ENCODE assay signal across 8 cellular contexts in genomic region chr13:110914293-110915056, GRCh38. TPM values are rescaled to one million over a fixed set of nuclear protein-coding genes. Genes with fewer than 3 reads are reported as not detected.
A peak's percentile ranks its signal among the peaks of the same experiment; 100 is the strongest.
DNase-seq lines count a peak whose midpoint lies in the region; ATAC-seq and TF ChIP-seq lines count a peak whose summit lies in the region.

No MANE protein-coding gene starts in this region.

- peak; percentile 77 for TF ChIP-seq POLR2A in transverse colon (IDR thresholded peaks at IDR 0.05)

- WGBS in transverse colon (ENCODE audit: low coverage in 1 of 2), 2 donors, result 0% methylated on average over 51 of the region's 109 CpGs; no CpG with 5 or more reads in 1 of the 2 donors

- peak overlapping the region; percentile 92 for H3K27ac Mint-ChIP-seq in activated naive CD8-positive, alpha-beta T cell treated with anti-CD3 and anti-CD28 coated beads for 36 hours

- H3K4me1 Mint-ChIP-seq in activated naive CD8-positive, alpha-beta T cell treated with anti-CD3 and anti-CD28 coated beads for 36 hours, result peaks cover 44% of the 10 kb centered on the region

- peak; percentile 28 for ATAC-seq in GM21786 (IDR thresholded peaks at IDR 0.05; ENCODE audit: unreplicated experiment)

- H3K27me3 Mint-ChIP-seq in activated naive CD8-positive, alpha-beta T cell treated with anti-CD3 and anti-CD28 coated beads for 36 hours, result no peaks in the 10 kb centered on the region

- H3K27ac ChIP-seq in KOPT-K1 (ENCODE audit: low read depth, low read length, poor library complexity, severe bottlenecking), result peak overlapping the region; percentile 94
- peak overlapping the region; percentile 98 to 100 (median 100) for H3K27ac ChIP-seq in transverse colon

- in situ Hi-C loops in transverse colon (cut with MboI; ENCODE audit: low pct_ligation_motif_present in 1 of 4, low pct_unique_long_range_greater_than_20kb in 1 of 4, low sequenced_read_pairs in 3 of 4), result loop anchor here in 3 of 4 donors (25.0 kb wide), 3 partner anchors 202 to 323 kb away; partner anchors contain the start of genes CARS2 (in 2 of the 3) and ING1 (in 2 of the 3)

- TF ChIP-seq EP300 in transverse colon (IDR thresholded peaks at IDR 0.05; ENCODE audit: low read depth), result no peak

- H3K36me3 ChIP-seq in KOPT-K1 (ENCODE audit: insufficient read depth, low read length) (peaks cover 22% of the 10 kb centered on the region), transverse colon (no peaks in the 10 kb centered on the region)

- DNase-seq in GF-D8 (lab: John Stamatoyannopoulos, UW) (peak; percentile 70), SKM-1 treated with dmso at 0.1 percent for 144 hours (lab: John Stamatoyannopoulos, UW; ENCODE audit: unreplicated experiment) (peak; percentile 64), cardiac septum (ENCODE audit: low spot score) (peak; percentile 88), pons (ENCODE audit: low spot score) (peak; percentile 53), transverse colon (peak; percentile 76)
- peak; percentile 88 for DNase-seq in activated naive CD8-positive, alpha-beta T cell treated with anti-CD3 and anti-CD28 coated beads for 36 hours

- H3K27me3 ChIP-seq in transverse colon, result no peaks in the 10 kb centered on the region

- no peak for TF ChIP-seq CTCF in transverse colon (IDR thresholded peaks at IDR 0.05)

- no peaks in the 10 kb centered on the region for H3K9me3 Mint-ChIP-seq in activated naive CD8-positive, alpha-beta T cell treated with anti-CD3 and anti-CD28 coated beads for 36 hours

- H3K4me3 Mint-ChIP-seq in activated naive CD8-positive, alpha-beta T cell treated with anti-CD3 and anti-CD28 coated beads for 36 hours, result peak overlapping the region; percentile 91

- H3K9me3 ChIP-seq in KOPT-K1 (ENCODE audit: insufficient read depth, low read length, poor library complexity, severe bottlenecking) (no peaks in the 10 kb centered on the region), transverse colon (no peaks in the 10 kb centered on the region)

- intact Hi-C loops in cardiac septum (cut with DNase I) (loop anchor here (1.0 to 2.0 kb wide), 4 partner anchors 44 to 199 kb away; no protein-coding TSS in a partner anchor), transverse colon (cut with DNase I; ENCODE audit: low total_unique reads) (loop anchor here (5.0 to 10.0 kb wide), 4 partner anchors 130 to 582 kb away; partner anchors contain the start of gene ING1)

- H3K4me3 ChIP-seq in transverse colon, result peak overlapping the region; percentile 79 to 96 (median 86)

- H3K36me3 Mint-ChIP-seq in activated naive CD8-positive, alpha-beta T cell treated with anti-CD3 and anti-CD28 coated beads for 36 hours, result peaks cover 48% of the 10 kb centered on the region

- peaks cover 21 to 50% (median 46%) of the 10 kb centered on the region in 4 donors for H3K4me1 ChIP-seq in transverse colon

RNA-seq across cellular contexts. Expression of gene ANKRD10, which starts 0.4 kb away (rescaled TPM):
- total RNA-seq in activated naive CD8-positive, alpha-beta T cell treated with anti-CD3 and anti-CD28 coated beads for 36 hours, result 10 to 100 TPM; 48.3 to 54.9 TPM
- total RNA-seq in cardiac septum (84.4 TPM), transverse colon (100 to 1,000 TPM; 124 to 286 (median 188) TPM)

Comparison
In these comparisons a context has a peak if more than half of its experiments do, and no peak if none do; other contexts are left out.
1. Peak in every context shown above with its lines: DNase-seq, ATAC-seq, H3K4me3 ChIP-seq and H3K27ac ChIP-seq.